ENCODE assay signal across 8 cellular contexts in genomic region chr16:84228321-84228838, GRCh38. TPM values are rescaled to one million over a fixed set of nuclear protein-coding genes. Genes with fewer than 3 reads are reported as not detected.
DNase-seq lines count a peak whose midpoint lies in the region; TF ChIP-seq lines count a peak whose summit lies in the region.

No MANE protein-coding gene starts in this region.

- H3K27me3 Mint-ChIP-seq in nephron progenitor cell (ENCODE audit: low read depth, poor library complexity): peaks cover under 1% of the 10 kb centered on the region

- no peak for TF ChIP-seq POLR2A in esophagus squamous epithelium (IDR thresholded peaks at IDR 0.05)

- WGBS in esophagus squamous epithelium, 2 donors: 42 to 50% methylated on average over 8 to 9 of the region's 17 CpGs

- H3K36me3 ChIP-seq in effector memory CD4-positive, alpha-beta T cell (ENCODE audit: control insufficient read depth, insufficient read depth, low read length): no peaks in the 10 kb centered on the region
- no peaks in the 10 kb centered on the region for H3K36me3 ChIP-seq in esophagus squamous epithelium

- no peaks in the 10 kb centered on the region for H3K9me3 ChIP-seq in effector memory CD4-positive, alpha-beta T cell (ENCODE audit: control insufficient read depth, low read length)
- H3K9me3 ChIP-seq in esophagus squamous epithelium: no peaks in the 10 kb centered on the region

- no peaks in the 10 kb centered on the region for H3K9me3 Mint-ChIP-seq in nephron progenitor cell

- no peak overlapping the region for H3K4me3 Mint-ChIP-seq in nephron progenitor cell

- no peak overlapping the region for H3K27ac ChIP-seq in effector memory CD4-positive, alpha-beta T cell (ENCODE audit: insufficient read depth, low read length, poor library complexity, severe bottlenecking)
- H3K27ac ChIP-seq in esophagus squamous epithelium: peak overlapping the region in 2 of 4 donors; percentile 42 to 44

- peaks cover 49% of the 10 kb centered on the region for H3K4me1 Mint-ChIP-seq in nephron progenitor cell

- intact Hi-C loops in esophagus squamous epithelium (cut with DNase I): no loop called here

- no peak overlapping the region for H3K27ac Mint-ChIP-seq in nephron progenitor cell

- DNase-seq in COLO668 (lab: John Stamatoyannopoulos, UW; ENCODE audit: unreplicated experiment): peak; percentile 26
- DNase-seq in NCI-H69 (lab: John Stamatoyannopoulos, UW): peak; percentile 46
- peak; percentile 33 for DNase-seq in epithelial cell of proximal tubule (ENCODE audit: low read depth)
- peak; percentile 31 for DNase-seq in nephron progenitor cell
- no peak for DNase-seq in mesenteric fat pad (ENCODE audit: low spot score)
- DNase-seq in activated CD4-positive, alpha-beta T cell treated with anti-CD3 and anti-CD28 coated beads for 4 hours: no peak
- DNase-seq in effector memory CD4-positive, alpha-beta T cell: no peak
- no peak for DNase-seq in esophagus squamous epithelium (lab: John Stamatoyannopoulos, UW)

- H3K4me1 ChIP-seq in effector memory CD4-positive, alpha-beta T cell (ENCODE audit: control insufficient read depth, insufficient read depth, low read length, poor library complexity, severe bottlenecking): no peaks in the 10 kb centered on the region
- peaks cover 5 to 14% (median 5%) of the 10 kb centered on the region in 3 donors for H3K4me1 ChIP-seq in esophagus squamous epithelium

- H3K36me3 Mint-ChIP-seq in nephron progenitor cell (ENCODE audit: low read depth): no peaks in the 10 kb centered on the region

- H3K27me3 ChIP-seq in effector memory CD4-positive, alpha-beta T cell (replicated peaks; ENCODE audit: control insufficient read depth, insufficient read depth, low read length, poor library complexity, severe bottlenecking): peaks cover 6% of the 10 kb centered on the region
- H3K27me3 ChIP-seq in esophagus squamous epithelium: no peaks in the 10 kb centered on the region

- no peak for TF ChIP-seq CTCF in epithelial cell of proximal tubule (conservative IDR thresholded peaks at IDR 0.05; ENCODE audit: low read depth, low read length)
- no peak for TF ChIP-seq CTCF in nephron progenitor cell (IDR thresholded peaks at IDR 0.05)
- no peak for TF ChIP-seq CTCF in esophagus squamous epithelium (IDR thresholded peaks at IDR 0.05)

- peak overlapping the region; percentile 2 for H3K4me3 ChIP-seq in epithelial cell of proximal tubule (ENCODE audit: low read depth, low read length)
- H3K4me3 ChIP-seq in effector memory CD4-positive, alpha-beta T cell (ENCODE audit: insufficient read depth, low read depth, low read length, poor library complexity, severe bottlenecking): no peak overlapping the region
- H3K4me3 ChIP-seq in esophagus squamous epithelium: peak overlapping the region in 1 of 4 donors; percentile 15

RNA-seq across cellular contexts. Expression of gene KCNG4, which starts 11.4 kb away (rescaled TPM):
- total RNA-seq in epithelial cell of proximal tubule (not detected in 2 replicates), mesenteric fat pad (not detected), esophagus squamous epithelium (not detected)

RNA-seq across cellular contexts. Expression of gene ADAD2, which starts 37.4 kb away (rescaled TPM):
- not detected in 2 replicates for total RNA-seq in epithelial cell of proximal tubule
- not detected for total RNA-seq in mesenteric fat pad
- 1 to 10 TPM in 3 of 4 donors, not detected in 1; 1.1 to 4.2 (median 1.9) TPM for total RNA-seq in esophagus squamous epithelium

RNA-seq across cellular contexts. Expression of gene TAF1C, which starts 41.5 kb away (rescaled TPM):
- total RNA-seq in epithelial cell of proximal tubule (30.4 and 31.9 TPM in 2 replicates), mesenteric fat pad (44.5 TPM), esophagus squamous epithelium (10 to 100 TPM; 23.9 to 43.7 (median 32.1) TPM)

Comparison
In these comparisons a context has a peak if more than half of its experiments do, and no peak if none do; other contexts are left out.
1. DNase-seq: peak in COLO668 (single experiment), NCI-H69 (single experiment), epithelial cell of proximal tubule (single experiment) and nephron progenitor cell (single experiment); none in mesenteric fat pad (single experiment), activated CD4-positive, alpha-beta T cell treated with anti-CD3 and anti-CD28 coated beads for 4 hours (0 of 2), effector memory CD4-positive, alpha-beta T cell (0 of 3) and esophagus squamous epithelium (single experiment).